ENCODE assay signal across 19 cellular contexts in the genomic region with DNA sequence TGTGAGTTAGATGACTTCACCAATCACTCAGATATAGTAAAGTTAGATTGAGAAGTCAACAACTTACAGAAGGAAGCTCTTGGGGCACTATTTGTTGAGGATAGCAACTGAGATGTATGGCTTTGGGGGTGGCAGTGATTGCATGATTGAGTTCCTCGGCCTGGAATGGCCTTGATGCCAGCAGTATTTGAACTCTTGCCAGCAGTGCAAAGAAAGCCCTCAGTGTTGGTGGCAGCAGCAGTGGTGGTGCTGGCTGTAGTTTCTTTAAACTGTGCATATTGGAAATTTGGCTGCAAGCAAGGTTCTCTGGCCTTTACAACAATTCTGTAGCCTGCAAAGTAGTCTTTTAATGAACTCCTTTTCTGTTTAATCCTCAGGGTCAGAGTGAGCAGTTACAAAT. TPM values are rescaled to one million over a fixed set of nuclear protein-coding genes. Genes with fewer than 3 reads are reported as not detected.
A peak's percentile ranks its signal among the peaks of the same experiment; 100 is the strongest.
DNase-seq lines count a peak whose midpoint lies in the region; ATAC-seq, FAIRE-seq and TF ChIP-seq lines count a peak whose summit lies in the region.
"Had no signal": no experiment of that assay in that cellular context is flagged by ENCODE, and none has a peak within 500 bp of the region (broad histone marks: within the 10 kb centered on the region; RNA-seq: fewer than 3 reads in every experiment).

No MANE protein-coding gene starts in this region.

- H3K4me1 ChIP-seq in SK-N-SH (ENCODE audit: control insufficient read depth in 1 of 2, insufficient read depth in 2 of 2, low read depth in 1 of 2, low read length in 1 of 2) = peaks cover 0 to 27% of the 10 kb centered on the region in 2 experiments; a peak in 3 of 4 replicates
- H3K4me1 ChIP-seq in H1 (replicated peaks in 1 of 4; ENCODE audit: control insufficient read depth in 3 of 4, insufficient read depth in 4 of 4, low read length in 3 of 4) = 0 out of 7 replicates have a peak, but pooled peaks cover 0 to 3% (median 0%) of the 10 kb centered on the region in 4 experiments
- H3K4me1 ChIP-seq: BLaER1 had no signal

- H3K27me3 ChIP-seq in SK-N-SH (ENCODE audit: insufficient read depth) (no peaks in the 10 kb centered on the region), H1 (replicated peaks in 1 of 4; ENCODE audit: control insufficient read depth in 3 of 4, extremely low read depth in 1 of 4, insufficient read depth in 3 of 4, low read length in 3 of 4) (no peaks in the 10 kb centered on the region)
- H3K27me3 ChIP-seq: BLaER1, hepatocyte, ovary, tibial nerve had no signal

- no peak overlapping the region for H2BK12ac ChIP-seq in H1 (ENCODE audit: low read depth, low read length)

- no peaks in the 10 kb centered on the region for H3K36me3 ChIP-seq in SK-N-SH (replicated peaks in 1 of 2; ENCODE audit: control insufficient read depth in 1 of 2, insufficient read depth in 2 of 2, low read length in 1 of 2)
- H3K36me3 ChIP-seq in H1 (ENCODE audit: control insufficient read depth in 2 of 4, insufficient read depth in 4 of 4, low read length in 3 of 4) = no peaks in the 10 kb centered on the region
- H3K36me3 ChIP-seq: BLaER1, ovary, tibial nerve had no signal

- peak overlapping the region in 2 of 3 experiments; percentile 14 to 71 for H3K27ac Mint-ChIP-seq in nephron
- H3K27ac Mint-ChIP-seq: effector memory CD8-positive, alpha-beta T cell had no signal

- TF ChIP-seq POLR2A in H1 (IDR thresholded peaks at IDR 0.05; ENCODE audit: control extremely low read depth in 1 of 2, low read depth in 2 of 2, low read length in 2 of 2) = no peak

- H3K27ac ChIP-seq in SK-N-SH (ENCODE audit: low read depth in 2 of 2, low read length in 1 of 2) = no peak overlapping the region
- H3K27ac ChIP-seq in H1 (ENCODE audit: low read depth, low read length) = no peak overlapping the region
- peak overlapping the region; percentile 16 for H3K27ac ChIP-seq in substantia nigra (ENCODE audit: low read depth, low read length, poor library complexity, severe bottlenecking)
- H3K27ac ChIP-seq: BLaER1, hepatocyte, ovary, SK-N-MC had no signal

- H3K79me1 ChIP-seq in H1 (ENCODE audit: low read depth, low read length) = no peaks in the 10 kb centered on the region

- H3K18ac ChIP-seq in H1 (ENCODE audit: extremely low read depth, low read length) = no peak overlapping the region

- H3K27me3 Mint-ChIP-seq in nephron (ENCODE audit: low read depth) = no peaks in the 10 kb centered on the region

- no peak overlapping the region for H4K91ac ChIP-seq in H1 (replicated peaks; ENCODE audit: insufficient read length, low read length)

- H2AFZ ChIP-seq in SK-N-SH (ENCODE audit: low read depth) = peak overlapping the region; percentile 48; the same call in 1 of the 2 replicates
- H2AFZ ChIP-seq in H1 (ENCODE audit: low read length) = peak overlapping the region; percentile 36; the same call in 1 of the 2 replicates

- ATAC-seq in SK-N-SH treated with all-trans-retinoic acid at 6 μM for 48 hours (no peak), HG02884 (IDR thresholded peaks at IDR 0.05; ENCODE audit: unreplicated experiment) (no peak)
- ATAC-seq: effector memory CD8-positive, alpha-beta T cell; mucosa of descending colon had no signal

- no peak overlapping the region for H3K4me3 Mint-ChIP-seq in nephron
- H3K4me3 Mint-ChIP-seq: effector memory CD8-positive, alpha-beta T cell had no signal

- DNase-seq in SK-N-SH (no peak), H1 (ENCODE audit: low read depth in 1 of 2, low spot score in 2 of 2) (no peak), substantia nigra (lab: John Stamatoyannopoulos, UW) (peak in 44 of 49 donors; percentile 6 to 81 (median 50)), GM19238 (ENCODE audit: insufficient read length, low spot score) (no peak), COR-L47 (lab: John Stamatoyannopoulos, UW) (no peak)
- DNase-seq: activated effector memory CD4-positive, alpha-beta T cell treated with anti-CD3 and anti-CD28 coated beads, Interleukin-2, amount 50 U/mL, for 16 hours; effector memory CD8-positive, alpha-beta T cell; mucosa of descending colon; NCI-H1417; NCI-H2171 treated with DMSO at 0.1 percent for 48 hours; NCI-H774; ovary had no signal

- POLR2A ChIA-PET in SK-N-SH (lab: Yijun Ruan, JAX) = no interaction called here
- POLR2A ChIA-PET in H1 (lab: Charles Lee; ENCODE audit: partially characterized antibody) = no interaction called here

- H3K4me2 ChIP-seq in SK-N-SH (no peak overlapping the region), H1 (ENCODE audit: insufficient read depth in 1 of 2, low read depth in 2 of 2, low read length in 2 of 2) (no peak overlapping the region)
- H3K4me2 ChIP-seq: BLaER1 had no signal

- 70% methylated on average over 1 of the region's 1 CpG for WGBS in SK-N-SH (ENCODE audit: low lambda C conversion rate)
- WGBS in H1 (ENCODE audit: extremely low coverage in 1 of 2, insufficient coverage in 1 of 2, insufficient read length in 1 of 2, insufficient replicate concordance in 2 of 2, low coverage in 1 of 2, low lambda C conversion rate in 2 of 2, missing lambda C conversion rate in 1 of 2), 2 experiments = 94% methylated on average over 1 of the region's 1 CpG; no CpG with 5 or more reads in 1 of the 2 experiments

- H4K20me1 ChIP-seq in SK-N-SH (ENCODE audit: insufficient read depth) (no peaks in the 10 kb centered on the region), H1 (replicated peaks in 1 of 2; ENCODE audit: control insufficient read depth in 1 of 2, insufficient read depth in 2 of 2, low read length in 2 of 2) (no peaks in the 10 kb centered on the region)
- H4K20me1 ChIP-seq: BLaER1 had no signal

- peaks cover 18% of the 10 kb centered on the region for H3K4me1 Mint-ChIP-seq in nephron

- no peak overlapping the region for H3K4me3 ChIP-seq in SK-N-SH (ENCODE audit: low read depth in 2 of 2, low read length in 1 of 2)
- no peak overlapping the region for H3K4me3 ChIP-seq in H1 (ENCODE audit: extremely low read depth in 1 of 4, insufficient read depth in 2 of 4, low read depth in 3 of 4, low read length in 4 of 4)
- H3K4me3 ChIP-seq: BLaER1, hepatocyte, mucosa of descending colon, ovary, SK-N-MC, tibial nerve had no signal

- H2BK15ac ChIP-seq in H1 (ENCODE audit: low read length) = no peak overlapping the region

- H2BK5ac ChIP-seq in H1 (ENCODE audit: low read depth, low read length) = no peak overlapping the region

- no peak overlapping the region for H2AK5ac ChIP-seq in H1 (ENCODE audit: low read depth, low read length)

- TF ChIP-seq CTCF in SK-N-SH (IDR thresholded peaks at IDR 0.05) (no peak), H1 (IDR thresholded peaks at IDR 0.05; ENCODE audit: control extremely low read depth in 1 of 3, insufficient read depth in 1 of 3, low read depth in 1 of 3, low read length in 3 of 3) (no peak), nephron (IDR thresholded peaks at IDR 0.05; ENCODE audit: unreplicated experiment in 3 of 3) (no peak)

- H3K9me2 ChIP-seq in SK-N-SH = no peaks in the 10 kb centered on the region

- no peaks in the 10 kb centered on the region for H3K23me2 ChIP-seq in H1 (ENCODE audit: low read depth, low read length)

- no peak overlapping the region for H2BK120ac ChIP-seq in H1 (replicated peaks; ENCODE audit: low read depth, low read length)

- no peak for FAIRE-seq in H1 (lab: Jason Lieb, UNC)

- peaks cover 17% of the 10 kb centered on the region for H3F3A ChIP-seq in SK-N-SH (replicated peaks; ENCODE audit: insufficient read depth)

- no peak overlapping the region for H2BK20ac ChIP-seq in H1 (ENCODE audit: low read length)

- no peaks in the 10 kb centered on the region for H3K36me3 Mint-ChIP-seq in nephron (ENCODE audit: low read depth)

- H3K79me2 ChIP-seq in SK-N-SH (ENCODE audit: insufficient read depth) (no peaks in the 10 kb centered on the region), H1 (ENCODE audit: control insufficient read depth in 1 of 2, insufficient read depth in 2 of 2, low read length in 2 of 2) (no peaks in the 10 kb centered on the region)
- H3K79me2 ChIP-seq: hepatocyte had no signal

- H3K9ac ChIP-seq in SK-N-SH = no peak overlapping the region
- no peak overlapping the region for H3K9ac ChIP-seq in H1 (replicated peaks in 1 of 4; ENCODE audit: extremely low read depth in 1 of 4, low read depth in 3 of 4, low read length in 3 of 4)
- H3K9ac ChIP-seq: BLaER1 had no signal

- peaks cover 5% of the 10 kb centered on the region for H3K9me3 Mint-ChIP-seq in nephron
- H3K9me3 Mint-ChIP-seq: effector memory CD8-positive, alpha-beta T cell had no signal

- no peak for TF ChIP-seq EP300 in SK-N-SH (IDR thresholded peaks at IDR 0.05; ENCODE audit: borderline replicate concordance in 1 of 2, low read depth in 1 of 2, low read length in 1 of 2)
- no peak for TF ChIP-seq EP300 in H1 (IDR thresholded peaks at IDR 0.05; ENCODE audit: borderline replicate concordance in 1 of 2, low read depth in 2 of 2, low read length in 2 of 2)

- H3K23ac ChIP-seq in H1 (ENCODE audit: insufficient read length) = no peak overlapping the region

- peak overlapping the region; percentile 85 for H3K4ac ChIP-seq in H1 (replicated peaks; ENCODE audit: insufficient read length, low read depth, low read length)

- no peak overlapping the region for H4K5ac ChIP-seq in H1 (ENCODE audit: insufficient read length, low read depth, low read length)

- H4K8ac ChIP-seq in H1 (ENCODE audit: extremely low read depth, insufficient read depth, low read length) = no peak overlapping the region

- H3K14ac ChIP-seq in H1 (ENCODE audit: insufficient read length) = no peak overlapping the region

- TF ChIP-seq RAD21 in SK-N-SH (IDR thresholded peaks at IDR 0.05; ENCODE audit: low read length) (no peak), H1 (IDR thresholded peaks at IDR 0.05 in 1 of 2, conservative IDR thresholded peaks at IDR 0.05 in 1 of 2; ENCODE audit: low read depth in 2 of 2, low read length in 2 of 2) (no peak)

- H3K56ac ChIP-seq in H1 (replicated peaks; ENCODE audit: insufficient read length, low read depth, low read length) = no peak overlapping the region

- CTCF ChIA-PET in SK-N-SH (lab: Yijun Ruan, JAX) = no interaction called here
- CTCF ChIA-PET in H1 (lab: Charles Lee; ENCODE audit: partially characterized antibody) = no interaction called here

- no peaks in the 10 kb centered on the region for H3K9me3 ChIP-seq in SK-N-SH
- H3K9me3 ChIP-seq in H1 (ENCODE audit: insufficient read depth in 2 of 2, low read depth in 1 of 2, low read length in 1 of 2) = peaks cover 6 to 7% of the 10 kb centered on the region in 2 experiments; a peak in 2 of 4 replicates
- H3K9me3 ChIP-seq: BLaER1, mucosa of descending colon, ovary, tibial nerve had no signal

RNA-seq across cellular contexts. Expression of a gene that starts 41.4 kb away (rescaled TPM):
- polyA plus RNA-seq in SK-N-SH (2012; rRNA removed) (30.7 and 39.6 TPM in 2 replicates), H1 (2011; rRNA removed) (9.5 and 15.3 TPM in 2 replicates)
- polyA plus RNA-seq in SK-N-SH (2012; cell fraction: cytosol; rRNA removed) = 46.6 and 55.5 TPM in 2 replicates
- 12.8 and 27.9 TPM in 2 replicates for polyA plus RNA-seq in SK-N-SH (2012; cell fraction: nucleus; rRNA removed)
- total RNA-seq in H1 (2021; fragmentation: NEBNext Ultra II Directional; extraction: Animal tissue kit (Norgen Biotek cat#: 25700)) = 46.4 and 47.7 TPM in 2 replicates
- 23.3 TPM for polyA plus RNA-seq in H1 (2011; cell fraction: cytosol; rRNA removed)
- polyA plus RNA-seq in H1 (2011; cell fraction: nucleus; rRNA removed) = 8.0 TPM
- polyA plus RNA-seq in H1 (2012, experiment 1 of 2) = 15.0 to 29.0 TPM (median 19.2 TPM) in 4 replicates
- polyA plus RNA-seq in H1 (2012, experiment 2 of 2) = 1.9 TPM
- polyA plus RNA-seq in H1 (2013, experiment 1 of 2) = 24.5 TPM
- 25.6 TPM for polyA plus RNA-seq in H1 (2013, experiment 2 of 2)
- 45.2 and 57.2 TPM in 2 replicates for polyA minus RNA-seq in H1 (2011; rRNA and poly(A)+ RNA removed)
- 24.1 TPM for polyA minus RNA-seq in H1 (2011; cell fraction: cytosol; rRNA and poly(A)+ RNA removed)
- polyA minus RNA-seq in H1 (2011; cell fraction: nucleus; rRNA and poly(A)+ RNA removed) = 35.2 TPM

Comparison
In these comparisons a context has a peak if more than half of its experiments do, and no peak if none do; other contexts are left out.
1. DNase-seq: peak in substantia nigra (44 of 49); none in SK-N-SH (single experiment), H1 (0 of 2), GM19238 (single experiment) and COR-L47 (single experiment).